Comparison of ENCODE assay signal across 18 cellular contexts in the genomic region with DNA sequence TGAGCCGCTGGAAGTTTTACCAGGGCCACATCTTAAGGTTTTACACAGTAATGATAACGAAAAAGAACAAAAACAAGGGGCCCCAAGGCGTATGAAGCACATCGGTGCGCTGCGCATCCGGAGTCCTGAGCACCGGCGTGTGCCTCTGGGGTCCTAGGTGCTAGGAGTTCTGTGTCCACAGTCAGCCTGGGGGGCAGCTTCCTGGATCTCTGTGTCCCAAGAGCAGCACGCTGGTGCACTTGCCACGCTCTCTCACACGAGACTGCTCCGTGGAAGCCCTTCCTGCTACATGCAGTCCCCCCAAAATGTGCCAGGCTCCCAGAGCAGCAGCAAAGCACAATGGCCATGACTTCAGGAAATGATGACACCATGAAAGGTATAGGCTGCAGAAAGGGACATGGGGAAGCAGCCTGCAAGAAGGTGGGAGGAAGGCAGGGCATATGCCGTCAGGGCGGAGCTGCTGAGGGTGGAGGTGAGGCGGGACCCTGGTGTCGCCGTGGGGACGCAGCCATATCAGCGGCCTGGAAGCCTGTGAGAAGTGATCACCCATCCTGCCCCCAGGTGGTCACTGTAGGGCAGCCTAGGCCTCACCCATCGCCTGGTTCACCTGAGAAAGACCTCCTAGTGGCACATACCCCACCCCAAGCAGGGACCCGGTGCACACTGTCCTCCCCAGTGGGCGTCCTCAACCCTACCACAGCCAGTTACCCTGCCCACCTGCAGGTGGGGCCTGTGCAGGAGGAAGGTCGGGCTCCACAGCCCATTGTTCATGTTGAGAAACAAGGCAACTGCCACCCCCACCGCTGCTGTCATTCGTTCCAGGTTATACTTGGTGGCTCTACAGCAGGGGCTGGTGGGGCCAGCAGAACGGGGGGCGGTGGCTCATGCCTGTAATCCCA. TPM values are rescaled to one million over a fixed set of nuclear protein-coding genes. Genes with fewer than 3 reads are reported as not detected.
DNase-seq lines count a peak whose midpoint lies in the region; ATAC-seq and TF ChIP-seq lines count a peak whose summit lies in the region.
"Had no signal": no experiment of that assay in that cellular context is flagged by ENCODE, and none has a peak within 500 bp of the region (broad histone marks: within the 10 kb centered on the region; RNA-seq: fewer than 3 reads in every experiment).

No MANE protein-coding gene starts in this region.

- H3K4me3 ChIP-seq in right atrium auricular region, result no peak overlapping the region
- H3K4me3 ChIP-seq in left lung, result no peak overlapping the region
- no peak overlapping the region for H3K4me3 ChIP-seq in suprapubic skin
- H3K4me3 ChIP-seq in esophagus squamous epithelium, result no peak overlapping the region
- H3K4me3 ChIP-seq in esophagus muscularis mucosa, result no peak overlapping the region
- H3K4me3 ChIP-seq: coronary artery, gastroesophageal sphincter, SK-N-MC had no signal

- CTCF ChIA-PET in RWPE1 (lab: Yijun Ruan, JAX), result interaction anchor here (0.6 to 0.8 kb wide), 3 partner anchors 133 to 273 kb away, joined by 3 to 4 read pairs (median 3); no protein-coding TSS in a partner anchor

- H3K36me3 ChIP-seq in right atrium auricular region (peaks cover 11% of the 10 kb centered on the region), left lung (peaks cover 0 to 92% of the 10 kb centered on the region in 2 donors), suprapubic skin (peaks cover 34% of the 10 kb centered on the region), esophagus squamous epithelium (peaks cover 0 to 60% (median 7%) of the 10 kb centered on the region in 3 donors), esophagus muscularis mucosa (peaks cover 14 to 88% (median 50%) of the 10 kb centered on the region in 4 donors)

- intact Hi-C loops in Right ventricle myocardium inferior (cut with DNase I), result no loop called here
- intact Hi-C loops in left lung (cut with DNase I), result no loop called here
- intact Hi-C loops in esophagus squamous epithelium (cut with DNase I), result no loop called here
- intact Hi-C loops in esophagus muscularis mucosa (cut with DNase I), result no loop called here

- H3K4me1 ChIP-seq in right atrium auricular region, result no peaks in the 10 kb centered on the region
- no peaks in the 10 kb centered on the region for H3K4me1 ChIP-seq in left lung
- no peaks in the 10 kb centered on the region for H3K4me1 ChIP-seq in suprapubic skin
- no peaks in the 10 kb centered on the region for H3K4me1 ChIP-seq in esophagus squamous epithelium
- no peaks in the 10 kb centered on the region for H3K4me1 ChIP-seq in esophagus muscularis mucosa
- H3K4me1 ChIP-seq: Caco-2, gastroesophageal sphincter had no signal

- 89% methylated on average over 26 of the region's 28 CpGs for WGBS in suprapubic skin
- WGBS in esophagus squamous epithelium, 2 donors, result 94% methylated on average over 17 to 21 of the region's 28 CpGs
- 91% methylated on average over 21 of the region's 28 CpGs for WGBS in esophagus muscularis mucosa

- no peak for TF ChIP-seq EP300 in suprapubic skin (IDR thresholded peaks at IDR 0.05)
- no peak for TF ChIP-seq EP300 in esophagus muscularis mucosa (IDR thresholded peaks at IDR 0.05)

- POLR2A ChIA-PET in RWPE1 (lab: Yijun Ruan, JAX; ENCODE audit: low non-redundant PET), result no interaction called here

- DNase-seq in Right ventricle myocardium inferior (ENCODE audit: missing footprints), result peak; percentile 34
- no peak for DNase-seq in right atrium auricular region (ENCODE audit: low spot score)
- DNase-seq in RWPE1 (ENCODE audit: low spot score), result no peak
- peak; percentile 24 to 76 for DNase-seq in left lung
- DNase-seq in suprapubic skin (ENCODE audit: low spot score in 2 of 2), result peak; percentile 47 to 75
- DNase-seq in esophagus squamous epithelium (lab: John Stamatoyannopoulos, UW), result no peak
- DNase-seq in esophagus muscularis mucosa (ENCODE audit: extremely low spot score), result no peak
- DNase-seq: HCEC 1CT, MV-4-11, NCI-H2107 had no signal

- no peak overlapping the region for H3K27ac ChIP-seq in right atrium auricular region
- peak overlapping the region; percentile 81 for H3K27ac ChIP-seq in RWPE1
- H3K27ac ChIP-seq in left lung, result no peak overlapping the region
- H3K27ac ChIP-seq in suprapubic skin, result no peak overlapping the region
- H3K27ac ChIP-seq in esophagus squamous epithelium, result no peak overlapping the region
- no peak overlapping the region for H3K27ac ChIP-seq in esophagus muscularis mucosa (replicated peaks in 1 of 4)
- H3K27ac ChIP-seq: coronary artery, gastroesophageal sphincter, SK-N-MC had no signal

- ATAC-seq in Right ventricle myocardium inferior, result no peak
- ATAC-seq in left lung, result no peak
- ATAC-seq in GM19324 (IDR thresholded peaks at IDR 0.05; ENCODE audit: low FRiP score, unreplicated experiment), result no peak

- TF ChIP-seq CTCF in right atrium auricular region (IDR thresholded peaks at IDR 0.05), result no peak
- 0 out of 2 replicates have a peak, but pooled peaks have one; percentile 14 for TF ChIP-seq CTCF in RWPE1 (conservative IDR thresholded peaks at IDR 0.05; ENCODE audit: low read depth)
- peak in 1 of 2 donors; percentile 2 for TF ChIP-seq CTCF in left lung (IDR thresholded peaks at IDR 0.05)
- no peak for TF ChIP-seq CTCF in suprapubic skin (IDR thresholded peaks at IDR 0.05)
- TF ChIP-seq CTCF in esophagus squamous epithelium (IDR thresholded peaks at IDR 0.05), result no peak
- TF ChIP-seq CTCF in esophagus muscularis mucosa (IDR thresholded peaks at IDR 0.05), result no peak

- TF ChIP-seq POLR2A in suprapubic skin (IDR thresholded peaks at IDR 0.05) (no peak), esophagus squamous epithelium (IDR thresholded peaks at IDR 0.05) (no peak), esophagus muscularis mucosa (IDR thresholded peaks at IDR 0.05; ENCODE audit: low read depth) (no peak)

- H3K27me3 ChIP-seq in right atrium auricular region (no peaks in the 10 kb centered on the region), left lung (no peaks in the 10 kb centered on the region), suprapubic skin (no peaks in the 10 kb centered on the region), esophagus squamous epithelium (no peaks in the 10 kb centered on the region), esophagus muscularis mucosa (no peaks in the 10 kb centered on the region)
- H3K27me3 ChIP-seq: gastroesophageal sphincter had no signal

- H3K9me3 ChIP-seq in right atrium auricular region, result no peaks in the 10 kb centered on the region
- H3K9me3 ChIP-seq in left lung, result no peaks in the 10 kb centered on the region
- no peaks in the 10 kb centered on the region for H3K9me3 ChIP-seq in suprapubic skin
- no peaks in the 10 kb centered on the region for H3K9me3 ChIP-seq in esophagus squamous epithelium
- no peaks in the 10 kb centered on the region for H3K9me3 ChIP-seq in esophagus muscularis mucosa
- H3K9me3 ChIP-seq: Caco-2, gastroesophageal sphincter had no signal

RNA-seq across cellular contexts. Expression of a gene that starts 23.6 kb away (rescaled TPM):
- total RNA-seq in Right ventricle myocardium inferior, result not detected
- total RNA-seq in right atrium auricular region, result under 1 TPM in 1 of 2 donors, not detected in 1; 0.16 TPM
- 1 to 10 TPM in 1 of 2 donors, under 1 TPM in 1; 0.10 to 4.3 TPM for total RNA-seq in left lung
- under 1 TPM in 1 of 4 donors, not detected in 3; 0.16 TPM for total RNA-seq in suprapubic skin
- under 1 TPM in 1 of 4 donors, not detected in 3; 0.19 TPM for total RNA-seq in esophagus squamous epithelium
- under 1 TPM in 1 of 4 donors, not detected in 3; 0.06 TPM for total RNA-seq in esophagus muscularis mucosa
- total RNA-seq: activated T-helper 1 cell treated with anti-CD3 and anti-CD28 coated beads, Interleukin-12 subunit alpha, Interleukin-12 subunit beta, Interleukin-2, Interleukin-4 antibody, amounts not matched to agents 30 ng/mL and 10 ng/mL and 1 ng/mL, durations not matched to agents 14 hours and 24 hours and 36 hours; Caco-2; gastroesophageal sphincter; lung microvascular endothelial cell; OCI-LY7 had no signal

RNA-seq across cellular contexts. Expression of a gene that starts 54.9 kb away (rescaled TPM):
- total RNA-seq in Right ventricle myocardium inferior (13.4 TPM), right atrium auricular region (10 to 100 TPM; 13.2 to 18.1 TPM), left lung (100 to 1,000 TPM; 458 to 751 TPM), suprapubic skin (10 to 100 TPM; 11.3 to 21.0 (median 13.8) TPM), esophagus squamous epithelium (10 to 100 TPM in 3 of 4 donors, 1 to 10 TPM in 1; 7.7 to 44.8 (median 12.0) TPM), esophagus muscularis mucosa (10 to 100 TPM; 22.5 to 51.7 (median 35.0) TPM)

Comparison
In these comparisons a context has a peak if more than half of its experiments do, and no peak if none do; other contexts are left out.
1. DNase-seq: peak in Right ventricle myocardium inferior (single experiment), left lung (2 of 2) and suprapubic skin (2 of 2); none in right atrium auricular region (single experiment), RWPE1 (single experiment), esophagus squamous epithelium (single experiment) and esophagus muscularis mucosa (single experiment).
2. RNA of a gene that starts 54.9 kb away (total RNA-seq): 458 to 751 TPM in left lung; 22.5 to 51.7 TPM in esophagus muscularis mucosa, 13.2 to 18.1 TPM in right atrium auricular region, 11.3 to 21.0 TPM in suprapubic skin, 13.4 TPM in Right ventricle myocardium inferior (single experiment) and 7.7 to 44.8 TPM in esophagus squamous epithelium; every median in the first group is over 4 times any median in the second.